8 cellular contexts compared by ENCODE assay signal in the genomic region with DNA sequence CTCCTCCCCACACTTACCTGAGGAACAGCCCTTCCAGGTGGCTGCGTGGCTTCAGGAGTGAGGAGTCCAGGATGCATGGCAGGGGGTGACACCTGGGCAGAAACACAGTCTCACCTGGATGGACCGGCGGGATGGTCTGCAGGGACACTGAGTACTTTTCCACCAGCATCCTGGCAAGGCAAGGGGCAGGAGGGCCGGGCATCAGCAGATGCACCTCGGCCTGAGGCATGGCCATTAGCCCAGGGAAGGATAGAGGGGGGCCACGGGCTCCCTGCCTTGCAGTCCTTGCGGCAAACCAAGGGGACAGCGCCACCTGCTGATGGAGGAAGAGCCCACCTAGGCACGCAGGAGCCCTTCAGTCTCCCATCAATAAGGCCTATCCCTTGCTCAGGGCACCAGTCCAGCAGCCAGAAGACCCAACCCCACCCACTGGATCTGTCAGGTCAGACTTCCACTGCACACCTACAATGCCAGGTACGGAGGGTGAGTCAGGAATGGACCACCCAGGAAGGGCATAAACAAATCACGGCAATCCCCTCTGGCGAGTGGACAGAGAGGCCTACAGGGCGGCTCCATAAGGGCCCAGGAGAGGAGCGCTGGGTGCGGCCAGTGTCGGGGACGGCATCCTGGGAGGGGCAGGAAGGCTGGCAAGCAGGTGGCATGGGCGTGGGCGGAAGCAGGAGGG. TPM values are rescaled to one million over a fixed set of nuclear protein-coding genes. Genes with fewer than 3 reads are reported as not detected.
A peak's percentile ranks its signal among the peaks of the same experiment; 100 is the strongest.
DNase-seq lines count a peak whose midpoint lies in the region; ATAC-seq, FAIRE-seq and TF ChIP-seq lines count a peak whose summit lies in the region.

No MANE protein-coding gene starts in this region.

- H2AFZ ChIP-seq in H1 (ENCODE audit: low read length) = no peak overlapping the region

- H3K18ac ChIP-seq in H1 (ENCODE audit: extremely low read depth, low read length) = no peak overlapping the region

- peak overlapping the region; percentile 95 for H3K27ac Mint-ChIP-seq in activated CD8-positive, alpha-beta memory T cell treated with anti-CD3 and anti-CD28 coated beads, Interleukin-2, amount 10 ng/mL, durations not matched to agents 7 days and 5 days

- H2BK5ac ChIP-seq in H1 (ENCODE audit: low read depth, low read length) = peak overlapping the region; percentile 56; the same call in 1 of the 2 replicates

- no peaks in the 10 kb centered on the region for H3K9me3 Mint-ChIP-seq in activated CD8-positive, alpha-beta memory T cell treated with anti-CD3 and anti-CD28 coated beads, Interleukin-2, amount 10 ng/mL, durations not matched to agents 7 days and 5 days (ENCODE audit: low read depth)

- H3K27me3 Mint-ChIP-seq in activated CD8-positive, alpha-beta memory T cell treated with anti-CD3 and anti-CD28 coated beads, Interleukin-2, amount 10 ng/mL, durations not matched to agents 7 days and 5 days = no peaks in the 10 kb centered on the region

- no peaks in the 10 kb centered on the region for H4K20me1 ChIP-seq in H1 (replicated peaks in 1 of 2; ENCODE audit: control insufficient read depth in 1 of 2, insufficient read depth in 2 of 2, low read length in 2 of 2)

- peak overlapping the region; percentile 29 for H3K4me3 Mint-ChIP-seq in activated CD8-positive, alpha-beta memory T cell treated with anti-CD3 and anti-CD28 coated beads, Interleukin-2, amount 10 ng/mL, durations not matched to agents 7 days and 5 days

- peak; percentile 97 to 99 for TF ChIP-seq RAD21 in H1 (IDR thresholded peaks at IDR 0.05 in 1 of 2, conservative IDR thresholded peaks at IDR 0.05 in 1 of 2; ENCODE audit: low read depth in 2 of 2, low read length in 2 of 2)

- H3K27ac ChIP-seq in H1 (ENCODE audit: low read depth, low read length) = no peak overlapping the region

- H3K23me2 ChIP-seq in H1 (ENCODE audit: low read depth, low read length) = no peaks in the 10 kb centered on the region

- ATAC-seq in GM18907 (IDR thresholded peaks at IDR 0.05; ENCODE audit: unreplicated experiment) = peak; percentile 72
- ATAC-seq in activated CD8-positive, alpha-beta memory T cell treated with anti-CD3 and anti-CD28 coated beads, Interleukin-2, amount 10 ng/mL, durations not matched to agents 7 days and 5 days = peak; percentile 84

- H3K14ac ChIP-seq in H1 (ENCODE audit: insufficient read length) = no peak overlapping the region

- H3K79me1 ChIP-seq in H1 (ENCODE audit: low read depth, low read length) = no peaks in the 10 kb centered on the region

- 50% methylated on average over 19 of the region's 19 CpGs; no CpG with 5 or more reads in 1 of the 2 experiments for WGBS in H1 (ENCODE audit: extremely low coverage in 1 of 2, insufficient coverage in 1 of 2, insufficient read length in 1 of 2, insufficient replicate concordance in 2 of 2, low coverage in 1 of 2, low lambda C conversion rate in 2 of 2, missing lambda C conversion rate in 1 of 2), 2 experiments

- POLR2A ChIA-PET in H1 (lab: Charles Lee; ENCODE audit: partially characterized antibody) = interaction anchor here (0.9 kb wide), 1 partner anchor 103 kb away, joined by 4 read pairs; the partner anchor contains the start of gene ANKRD39

- H2BK15ac ChIP-seq in H1 (ENCODE audit: low read length) = peak overlapping the region; percentile 99; the same call in 1 of the 2 replicates

- H4K8ac ChIP-seq in H1 (ENCODE audit: extremely low read depth, insufficient read depth, low read length) = no peak overlapping the region; the same call in none of the 2 replicates

- H3K4ac ChIP-seq in H1 (replicated peaks; ENCODE audit: insufficient read length, low read depth, low read length) = no peak overlapping the region

- H4K5ac ChIP-seq in H1 (ENCODE audit: insufficient read length, low read depth, low read length) = no peak overlapping the region

- H3K4me3 ChIP-seq in H1 (ENCODE audit: extremely low read depth in 1 of 4, insufficient read depth in 2 of 4, low read depth in 3 of 4, low read length in 4 of 4) = no peak overlapping the region

- H3K4me2 ChIP-seq in H1 (ENCODE audit: insufficient read depth in 1 of 2, low read depth in 2 of 2, low read length in 2 of 2) = peak overlapping the region in 1 of 2 experiments; percentile 16; a peak in 1 of 4 replicates

- FAIRE-seq in H1 (lab: Jason Lieb, UNC) = peak; percentile 60

- H3K4me1 Mint-ChIP-seq in activated CD8-positive, alpha-beta memory T cell treated with anti-CD3 and anti-CD28 coated beads, Interleukin-2, amount 10 ng/mL, durations not matched to agents 7 days and 5 days = peaks cover 50% of the 10 kb centered on the region

- DNase-seq in ACHN (peak; percentile 86), HuH-7 (ENCODE audit: low spot score) (peak; percentile 93), NOMO-1 treated with dmso at 0.1 percent for 144 hours (lab: John Stamatoyannopoulos, UW; ENCODE audit: unreplicated experiment) (peak; percentile 55), H1 (ENCODE audit: low read depth in 1 of 2, low spot score in 2 of 2) (peak; percentile 82 to 97), middle frontal gyrus (ENCODE audit: extremely low spot score, low spot score) (peak; percentile 67)
- DNase-seq in activated CD8-positive, alpha-beta memory T cell treated with anti-CD3 and anti-CD28 coated beads, Interleukin-2, amount 10 ng/mL, durations not matched to agents 7 days and 5 days = peak; percentile 93
- peak; percentile 76 for DNase-seq in stimulated activated CD8-positive, alpha-beta memory T cell treated with anti-CD3 and anti-CD28 coated beads, Interleukin-4, amount 100 ng/mL, for 24 hours (ENCODE audit: low read depth)

- H3K4me1 ChIP-seq in H1 (replicated peaks in 1 of 4; ENCODE audit: control insufficient read depth in 3 of 4, insufficient read depth in 4 of 4, low read length in 3 of 4) = peaks cover 4 to 8% (median 8%) of the 10 kb centered on the region in 4 experiments

- in situ Hi-C loops in ACHN (cut with HindIII; ENCODE audit: low pct_ligation_motif_present, low pct_unique_long_range_greater_than_20kb, low sequenced_read_pairs) = no loop called here

- H2BK12ac ChIP-seq in H1 (ENCODE audit: low read depth, low read length) = peak overlapping the region; percentile 78; the same call in 1 of the 2 replicates

- H3K27me3 ChIP-seq in H1 (replicated peaks in 1 of 4; ENCODE audit: control insufficient read depth in 3 of 4, extremely low read depth in 1 of 4, insufficient read depth in 3 of 4, low read length in 3 of 4) = no peaks in the 10 kb centered on the region

- no peak overlapping the region for H2AK5ac ChIP-seq in H1 (ENCODE audit: low read depth, low read length)

- 0 out of 2 replicates have a peak overlapping the region, but pooled peaks have one; percentile 21 for H2BK20ac ChIP-seq in H1 (ENCODE audit: low read length)

- no peak overlapping the region for H3K56ac ChIP-seq in H1 (replicated peaks; ENCODE audit: insufficient read length, low read depth, low read length)

- CTCF ChIA-PET in activated CD8-positive, alpha-beta memory T cell treated with anti-CD3 and anti-CD28 coated beads, Interleukin-2, amount 10 ng/mL, durations not matched to agents 7 days and 5 days (lab: Charles Lee) = interaction anchor here (0.9 to 3.5 kb wide), 14 partner anchors 10 to 152 kb away, joined by 3 to 86 read pairs (median 6); partner anchors contain the start of genes ANKRD36, ANKRD39 and CNNM3
- CTCF ChIA-PET in H1 (lab: Charles Lee; ENCODE audit: partially characterized antibody) = interaction anchor here (0.7 to 1.5 kb wide), 30 partner anchors 9 to 151 kb away, joined by 3 to 16 read pairs (median 3); partner anchors contain the start of gene ANKRD39

- no peak for TF ChIP-seq POLR2A in H1 (IDR thresholded peaks at IDR 0.05; ENCODE audit: control extremely low read depth in 1 of 2, low read depth in 2 of 2, low read length in 2 of 2)

- no peaks in the 10 kb centered on the region for H3K9me3 ChIP-seq in H1 (ENCODE audit: insufficient read depth in 2 of 2, low read depth in 1 of 2, low read length in 1 of 2)

- H2BK120ac ChIP-seq in H1 (replicated peaks; ENCODE audit: low read depth, low read length) = no peak overlapping the region

- H3K79me2 ChIP-seq in H1 (ENCODE audit: control insufficient read depth in 1 of 2, insufficient read depth in 2 of 2, low read length in 2 of 2) = no peaks in the 10 kb centered on the region

- H4K91ac ChIP-seq in H1 (replicated peaks; ENCODE audit: insufficient read length, low read length) = no peak overlapping the region

- no peaks in the 10 kb centered on the region for H3K36me3 ChIP-seq in H1 (ENCODE audit: control insufficient read depth in 2 of 4, insufficient read depth in 4 of 4, low read length in 3 of 4)

- TF ChIP-seq CTCF in H1 (IDR thresholded peaks at IDR 0.05; ENCODE audit: control extremely low read depth in 1 of 3, insufficient read depth in 1 of 3, low read depth in 1 of 3, low read length in 3 of 3) = peak; percentile 95 to 99 (median 99)

- H3K9ac ChIP-seq in H1 (replicated peaks in 1 of 4; ENCODE audit: extremely low read depth in 1 of 4, low read depth in 3 of 4, low read length in 3 of 4) = no peak overlapping the region

- H3K36me3 Mint-ChIP-seq in activated CD8-positive, alpha-beta memory T cell treated with anti-CD3 and anti-CD28 coated beads, Interleukin-2, amount 10 ng/mL, durations not matched to agents 7 days and 5 days = no peaks in the 10 kb centered on the region

- TF ChIP-seq EP300 in H1 (IDR thresholded peaks at IDR 0.05; ENCODE audit: borderline replicate concordance in 1 of 2, low read depth in 2 of 2, low read length in 2 of 2) = no peak

- no peak overlapping the region for H3K23ac ChIP-seq in H1 (ENCODE audit: insufficient read length)

TF ChIP-seq in H1, 55 proteins besides CTCF, POLR2A, EP300 and RAD21 (continues in another document):
- TF ChIP-seq KDM4A (IDR thresholded peaks at IDR 0.05; ENCODE audit: low read depth, low read length, severe bottlenecking) (no peak), TBP (IDR thresholded peaks at IDR 0.05; ENCODE audit: low read depth, low read length) (peak; percentile 63)

RNA-seq across cellular contexts. Expression of gene FAM178B, which starts 26.0 kb away (rescaled TPM):
- total RNA-seq in activated CD8-positive, alpha-beta memory T cell treated with anti-CD3 and anti-CD28 coated beads, Interleukin-2, amount 10 ng/mL, durations not matched to agents 7 days and 5 days = not detected
- total RNA-seq in H1 (2021; fragmentation: NEBNext Ultra II Directional; extraction: Animal tissue kit (Norgen Biotek cat#: 25700)) = 0.63 and 0.65 TPM in 2 replicates
- polyA plus RNA-seq in H1 (2011; rRNA removed) = 0.91 and 1.4 TPM in 2 replicates
- polyA plus RNA-seq in H1 (2011; cell fraction: cytosol; rRNA removed) = 0.36 TPM
- polyA plus RNA-seq in H1 (2011; cell fraction: nucleus; rRNA removed) = 0.73 TPM
- polyA plus RNA-seq in H1 (2012, experiment 1 of 2) = 0.51 to 0.81 TPM (median 0.59 TPM) in 4 replicates
- 0.21 TPM for polyA plus RNA-seq in H1 (2012, experiment 2 of 2)
- 0.53 TPM for polyA plus RNA-seq in H1 (2013, experiment 1 of 2)
- polyA plus RNA-seq in H1 (2013, experiment 2 of 2) = 0.57 TPM
- polyA minus RNA-seq in H1 (2011; rRNA and poly(A)+ RNA removed) = not detected in 2 replicates
- not detected for polyA minus RNA-seq in H1 (2011; cell fraction: cytosol; rRNA and poly(A)+ RNA removed)
- polyA minus RNA-seq in H1 (2011; cell fraction: nucleus; rRNA and poly(A)+ RNA removed) = not detected
